8 cellular contexts compared by ENCODE assay signal in the genomic region with DNA sequence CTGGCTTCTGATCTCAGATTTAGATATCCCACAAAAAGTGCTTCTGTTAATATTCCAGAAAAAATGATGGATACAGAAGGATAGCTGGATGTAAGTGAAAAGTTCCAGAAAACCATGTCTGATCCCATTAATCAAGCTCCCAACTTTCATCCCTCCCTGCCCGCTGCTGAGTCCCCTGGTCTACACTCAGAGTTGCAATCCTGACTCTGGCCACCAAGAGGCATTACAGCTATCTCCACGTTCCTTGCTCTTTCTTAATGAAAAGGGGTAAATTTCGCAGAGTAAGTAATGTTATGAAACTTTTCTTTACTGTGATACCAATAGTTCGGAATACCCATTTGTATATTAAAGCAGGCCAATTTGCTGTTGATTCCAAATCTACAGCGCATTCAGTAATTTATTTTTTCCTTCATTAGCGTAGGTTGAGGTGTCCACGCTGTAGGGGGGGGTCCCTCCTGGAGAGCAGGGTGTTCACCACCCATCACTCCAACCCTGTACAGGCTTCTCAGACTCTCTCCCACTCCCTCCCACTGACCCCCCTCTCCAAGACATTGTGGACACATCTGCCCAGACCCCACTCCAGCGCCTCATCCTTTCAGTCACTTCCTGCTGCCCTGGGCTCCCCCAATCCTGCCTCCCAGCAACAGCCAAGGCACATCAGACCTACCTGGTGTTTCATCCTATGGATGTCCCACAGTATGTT. TPM values are rescaled to one million over a fixed set of nuclear protein-coding genes. Genes with fewer than 3 reads are reported as not detected.
DNase-seq lines count a peak whose midpoint lies in the region; ATAC-seq and TF ChIP-seq lines count a peak whose summit lies in the region.

No MANE protein-coding gene starts in this region.

- H3K4me1 ChIP-seq in transverse colon, result peaks cover 0 to 3% (median 0%) of the 10 kb centered on the region in 4 donors

- peaks cover 24% of the 10 kb centered on the region for H3K36me3 Mint-ChIP-seq in WTC11
- no peaks in the 10 kb centered on the region for H3K36me3 Mint-ChIP-seq in effector memory CD8-positive, alpha-beta T cell (ENCODE audit: insufficient read depth)
- H3K36me3 Mint-ChIP-seq in mesothelial cell of epicardium, result peaks cover 3% of the 10 kb centered on the region

- H3K4me1 Mint-ChIP-seq in WTC11 (peaks cover 13% of the 10 kb centered on the region), mesothelial cell of epicardium (peaks cover 10% of the 10 kb centered on the region)
- peaks cover 3 to 4% of the 10 kb centered on the region in 2 donors for H3K4me1 Mint-ChIP-seq in effector memory CD8-positive, alpha-beta T cell (ENCODE audit: low read depth in 2 of 2)

- TF ChIP-seq CTCF in WTC11 (IDR thresholded peaks at IDR 0.05) (0 out of 2 replicates have a peak, but pooled peaks have one; percentile 7), mesothelial cell of epicardium (IDR thresholded peaks at IDR 0.05; ENCODE audit: unreplicated experiment) (peak; percentile 8), transverse colon (IDR thresholded peaks at IDR 0.05) (peak in 2 of 5 experiments; percentile 9 to 12)

- peaks cover 10% of the 10 kb centered on the region for H3K9me3 Mint-ChIP-seq in WTC11
- no peaks in the 10 kb centered on the region for H3K9me3 Mint-ChIP-seq in effector memory CD8-positive, alpha-beta T cell
- peaks cover 18% of the 10 kb centered on the region for H3K9me3 Mint-ChIP-seq in mesothelial cell of epicardium

- no peak for TF ChIP-seq POLR2A in transverse colon (IDR thresholded peaks at IDR 0.05)

- H3K27ac ChIP-seq in transverse colon, result no peak overlapping the region

- no peaks in the 10 kb centered on the region for H3K9me3 ChIP-seq in transverse colon

- H3K27ac Mint-ChIP-seq in WTC11 (no peak overlapping the region), mesothelial cell of epicardium (peak overlapping the region; percentile 60)
- H3K27ac Mint-ChIP-seq in effector memory CD8-positive, alpha-beta T cell, result no peak overlapping the region

- intact Hi-C loops in transverse colon (cut with DNase I; ENCODE audit: low total_unique reads), result loop anchor here (10.0 kb wide), 1 partner anchor 119 kb away; no protein-coding TSS in a partner anchor

- POLR2A ChIA-PET in WTC11 (lab: Charles Lee), result interaction anchor here (0.7 to 1.2 kb wide), 4 partner anchors 60 to 134 kb away, joined by 3 to 5 read pairs (median 3); no protein-coding TSS in a partner anchor

- WGBS in transverse colon (ENCODE audit: low coverage in 1 of 2), 2 donors, result 39 to 60% methylated on average over 4 to 8 of the region's 8 CpGs

- in situ Hi-C loops in transverse colon (cut with MboI; ENCODE audit: low pct_ligation_motif_present in 1 of 4, low pct_unique_long_range_greater_than_20kb in 1 of 4, low sequenced_read_pairs in 3 of 4), result loop anchor here in 3 of 4 donors (10.0 to 25.0 kb wide), 4 partner anchors 119 to 252 kb away; partner anchors contain the start of genes BEX4 (in 3 of the 3) and TCEAL7 (in 1 of the 3)

- ATAC-seq in GM21619 (IDR thresholded peaks at IDR 0.05; ENCODE audit: unreplicated experiment), result peak; percentile 61
- ATAC-seq in WTC11, result peak; percentile 82
- ATAC-seq in effector memory CD8-positive, alpha-beta T cell (replicated peaks), result peak; percentile 73

- H3K27me3 Mint-ChIP-seq in WTC11 (ENCODE audit: low read depth), result peaks cover 3% of the 10 kb centered on the region; the same call in 1 of the 2 replicates
- peaks cover 7 to 14% of the 10 kb centered on the region in 2 donors for H3K27me3 Mint-ChIP-seq in effector memory CD8-positive, alpha-beta T cell
- no peaks in the 10 kb centered on the region for H3K27me3 Mint-ChIP-seq in mesothelial cell of epicardium (ENCODE audit: low read depth)

- no peaks in the 10 kb centered on the region for H3K36me3 ChIP-seq in transverse colon

- no peaks in the 10 kb centered on the region for H3K27me3 ChIP-seq in transverse colon

- no peak for TF ChIP-seq EP300 in transverse colon (IDR thresholded peaks at IDR 0.05; ENCODE audit: low read depth)

- H3K4me3 Mint-ChIP-seq in WTC11, result peak overlapping the region; percentile 45
- H3K4me3 Mint-ChIP-seq in effector memory CD8-positive, alpha-beta T cell, result peak overlapping the region; percentile 84 to 92
- H3K4me3 Mint-ChIP-seq in mesothelial cell of epicardium, result peak overlapping the region; percentile 60

- DNase-seq in NCI-H2171 treated with DMSO at 0.1 percent for 48 hours (lab: John Stamatoyannopoulos, UW) (peak; percentile 7), NCI-H2171 (lab: John Stamatoyannopoulos, UW) (no peak), HuH-7 (ENCODE audit: low spot score) (peak; percentile 26), WTC11 (ENCODE audit: low spot score) (peak; percentile 21), mesothelial cell of epicardium (ENCODE audit: low spot score in 2 of 2, unreplicated experiment in 2 of 2) (no peak), transverse colon (peak; percentile 10)
- peak in 1 of 3 experiments; percentile 1 for DNase-seq in effector memory CD8-positive, alpha-beta T cell

- CTCF ChIA-PET in WTC11 (lab: Charles Lee), result interaction anchor here (0.6 to 2.1 kb wide), 44 partner anchors 8 to 513 kb away, joined by 3 to 17 read pairs (median 4); partner anchors contain the start of genes BEX2, BEX4, TCEAL7 and TCEAL9

- peak overlapping the region in 1 of 4 donors; percentile 27 for H3K4me3 ChIP-seq in transverse colon

TF ChIP-seq in WTC11, 78 proteins besides CTCF, POLR2A, EP300 and RAD21 (continues in another document):
- TF ChIP-seq MAX (CRISPR knock-in tag; IDR thresholded peaks at IDR 0.05), result no peak
- no peak for TF ChIP-seq ZNF121 (CRISPR knock-in tag; IDR thresholded peaks at IDR 0.05)
- TF ChIP-seq PRDM15 (CRISPR knock-in tag; IDR thresholded peaks at IDR 0.05), result no peak
- no peak for TF ChIP-seq NR2C2 (CRISPR knock-in tag; IDR thresholded peaks at IDR 0.05)
- TF ChIP-seq ESRRA (CRISPR knock-in tag; IDR thresholded peaks at IDR 0.05; ENCODE audit: borderline replicate concordance), result no peak
- no peak for TF ChIP-seq FOXP4 (CRISPR knock-in tag; IDR thresholded peaks at IDR 0.05)
- TF ChIP-seq, protein P1, sequence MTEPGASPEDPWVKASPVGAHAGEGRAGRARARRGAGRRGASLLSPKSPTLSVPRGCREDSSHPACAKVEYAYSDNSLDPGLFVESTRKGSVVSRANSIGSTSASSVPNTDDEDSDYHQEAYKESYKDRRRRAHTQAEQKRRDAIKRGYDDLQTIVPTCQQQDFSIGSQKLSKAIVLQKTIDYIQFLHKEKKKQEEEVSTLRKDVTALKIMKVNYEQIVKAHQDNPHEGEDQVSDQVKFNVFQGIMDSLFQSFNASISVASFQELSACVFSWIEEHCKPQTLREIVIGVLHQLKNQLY (CRISPR knock-in tag; IDR thresholded peaks at IDR 0.05), result no peak
- no peak for TF ChIP-seq ELF4 (CRISPR knock-in tag; IDR thresholded peaks at IDR 0.05; ENCODE audit: low read depth)
- no peak for TF ChIP-seq ZBTB21 (CRISPR knock-in tag; IDR thresholded peaks at IDR 0.05; ENCODE audit: borderline replicate concordance)
- TF ChIP-seq MYBL2 (CRISPR knock-in tag; IDR thresholded peaks at IDR 0.05), result no peak
- no peak for TF ChIP-seq RELA (CRISPR knock-in tag; IDR thresholded peaks at IDR 0.05; ENCODE audit: borderline replicate concordance)
- no peak for TF ChIP-seq ZNF416 (CRISPR knock-in tag; IDR thresholded peaks at IDR 0.05)
- TF ChIP-seq ZNF423 (CRISPR knock-in tag; IDR thresholded peaks at IDR 0.05), result no peak
- no peak for TF ChIP-seq JAZF1 (CRISPR knock-in tag; IDR thresholded peaks at IDR 0.05)

RNA-seq across cellular contexts. Expression of gene RAB40A, which starts 55.1 kb away (rescaled TPM):
- 0.17 to 0.48 TPM (median 0.23 TPM) in 3 replicates for total RNA-seq in WTC11 (2021)
- 0.78 to 1.5 TPM (median 1.3 TPM) in 3 replicates for total RNA-seq in mesothelial cell of epicardium
- 1 to 10 TPM in 1 of 4 donors, under 1 TPM in 1, not detected in 2; 0.55 to 1.4 TPM for total RNA-seq in transverse colon

Comparison
In these comparisons a context has a peak if more than half of its experiments do, and no peak if none do; other contexts are left out.
1. DNase-seq: peak in NCI-H2171 treated with DMSO at 0.1 percent for 48 hours (single experiment), HuH-7 (single experiment), WTC11 (single experiment) and transverse colon (single experiment); none in NCI-H2171 (single experiment) and mesothelial cell of epicardium (0 of 2).
2. Peak in every context shown above with its lines, with median percentiles within 50 percentile points of each other: ATAC-seq and H3K4me3 Mint-ChIP-seq.